In the genomic region with DNA sequence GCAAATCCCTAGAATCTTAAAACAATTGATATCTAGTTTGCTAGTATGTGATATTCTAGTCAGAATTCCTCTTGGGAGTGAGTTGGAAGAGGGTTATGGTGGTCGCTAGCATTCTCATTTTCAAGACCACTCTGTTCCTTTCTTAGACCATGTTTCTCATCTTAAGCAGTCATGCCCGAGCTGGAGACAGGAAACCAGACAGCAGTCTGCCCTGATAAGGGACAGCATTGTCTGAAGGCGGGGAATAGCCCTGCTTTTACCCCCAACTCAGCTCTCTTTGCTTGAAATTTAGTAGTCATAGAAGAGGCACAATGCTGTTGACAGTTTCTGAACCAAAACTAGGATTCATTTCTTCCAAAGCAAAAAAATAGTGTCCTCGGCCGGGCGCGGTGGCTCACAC, we compare ENCODE assay signal across 1 cellular context.
TF ChIP-seq lines count a peak whose summit lies in the region.

No MANE protein-coding gene starts in this region.

TF ChIP-seq in HCT116, 20 proteins besides CTCF, POLR2A, EP300 and RAD21 (continued from another document):
- TF ChIP-seq SP1 (IDR thresholded peaks at IDR 0.05; ENCODE audit: low read depth) (no peak), REST (IDR thresholded peaks at IDR 0.05; ENCODE audit: low read depth) (no peak), ZNF274 (IDR thresholded peaks at IDR 0.05; ENCODE audit: low read depth, low read length) (no peak), ATF3 (IDR thresholded peaks at IDR 0.05) (no peak), EZH2 (IDR thresholded peaks at IDR 0.05) (no peak), SRF (IDR thresholded peaks at IDR 0.05; ENCODE audit: low read depth) (no peak)
